23 cellular contexts compared by ENCODE assay signal in the genomic region with DNA sequence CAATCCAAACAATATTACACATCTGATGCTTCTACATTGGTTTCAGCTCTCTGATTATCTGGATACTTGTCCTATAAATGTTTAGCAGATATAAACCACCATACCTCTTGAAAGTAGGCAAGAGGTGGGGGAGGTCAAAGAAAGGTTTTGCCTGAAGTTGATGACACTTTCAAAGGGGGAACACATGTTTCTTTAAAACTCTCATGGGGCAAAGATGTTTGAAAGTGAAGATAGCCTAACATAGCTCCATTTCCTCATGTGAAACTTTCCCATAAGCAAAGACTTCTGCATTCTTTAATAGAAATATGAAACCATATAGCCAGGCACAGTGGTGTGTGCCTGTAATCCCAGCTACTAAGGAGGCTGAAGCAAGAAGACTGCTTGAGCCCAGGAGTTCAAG.
A peak's percentile ranks its signal among the peaks of the same experiment; 100 is the strongest.
DNase-seq lines count a peak whose midpoint lies in the region; ATAC-seq and TF ChIP-seq lines count a peak whose summit lies in the region.
"Had no signal": no experiment of that assay in that cellular context is flagged by ENCODE, and none has a peak within 500 bp of the region (broad histone marks: within the 10 kb centered on the region; RNA-seq: fewer than 3 reads in every experiment).

No MANE protein-coding gene starts in this region.

- H3K27me3 ChIP-seq in GM06990 (replicated peaks; ENCODE audit: control insufficient read depth, insufficient read depth, low read length) (no peaks in the 10 kb centered on the region), thyroid gland (no peaks in the 10 kb centered on the region)
- H3K27me3 ChIP-seq: BLaER1 treated with 17β-estradiol and CSF1 and Interleukin-3, amounts not matched to agents 10 nM and 100 nM had no signal

- peak; percentile 19 for DNase-seq in GM06990 (ENCODE audit: extremely low read depth, insufficient read length)
- DNase-seq in A172 (ENCODE audit: low spot score) = no peak
- no peak for DNase-seq in NCI-H226
- DNase-seq in ecto neural progenitor cell (ENCODE audit: low spot score) = no peak
- DNase-seq in thyroid gland = no peak
- DNase-seq: 8988T; activated CD4-positive, CD25-positive, alpha-beta regulatory T cell treated with anti-CD3 and anti-CD28 coated beads, Interleukin-2, amount 50 U/mL, for 72 hours; activated CD8-positive, alpha-beta memory T cell treated with anti-CD3 and anti-CD28 coated beads, Interleukin-2, amount 50 U/mL, for 4 hours; activated naive CD4-positive, alpha-beta T cell treated with anti-CD3 and anti-CD28 coated beads, Interleukin-2, amount 10 ng/mL, durations not matched to agents 7 days and 5 days; DMS53; foreskin keratinocyte; Karpas-422; left cardiac atrium; NCI-H146; NCI-H510A treated with DMSO at 0.1 percent for 48 hours; retina; SIG-M5; stimulated activated naive CD8-positive, alpha-beta T cell treated with anti-CD3 and anti-CD28 coated beads, Interleukin-15, Interleukin-2, amounts not matched to agents 100 U/mL and 50 U/mL, for 24 hours; T-helper 9 cell had no signal

- H3K4me3 ChIP-seq in GM06990 (replicated peaks; ENCODE audit: low read depth, low read length) (no peak overlapping the region), thyroid gland (replicated peaks in 1 of 3) (no peak overlapping the region)
- H3K4me3 ChIP-seq: BLaER1 treated with 17β-estradiol and CSF1 and Interleukin-3, amounts not matched to agents 10 nM and 100 nM had no signal

- no peaks in the 10 kb centered on the region for H3K4me1 ChIP-seq in thyroid gland
- H3K4me1 ChIP-seq: BLaER1 treated with 17β-estradiol and CSF1 and Interleukin-3, amounts not matched to agents 10 nM and 100 nM; foreskin keratinocyte had no signal

- H3K36me3 ChIP-seq in GM06990 (ENCODE audit: control insufficient read depth, insufficient read depth, low read length) (no peaks in the 10 kb centered on the region), thyroid gland (no peaks in the 10 kb centered on the region)
- H3K36me3 ChIP-seq: BLaER1 treated with 17β-estradiol and CSF1 and Interleukin-3, amounts not matched to agents 10 nM and 100 nM had no signal

- H3K27ac ChIP-seq in thyroid gland = no peak overlapping the region
- H3K27ac ChIP-seq: BLaER1 treated with 17β-estradiol and CSF1 and Interleukin-3, amounts not matched to agents 10 nM and 100 nM; foreskin keratinocyte had no signal

- H3K9me3 ChIP-seq in thyroid gland = no peaks in the 10 kb centered on the region
- H3K9me3 ChIP-seq: BLaER1 treated with 17β-estradiol and CSF1 and Interleukin-3, amounts not matched to agents 10 nM and 100 nM had no signal

- TF ChIP-seq POLR2A in thyroid gland (IDR thresholded peaks at IDR 0.05) = no peak

- intact Hi-C loops in thyroid gland (cut with DNase I) = no loop called here

- ATAC-seq in GM18909 (IDR thresholded peaks at IDR 0.05; ENCODE audit: poor library complexity, unreplicated experiment) (peak; percentile 78), GM21737 (IDR thresholded peaks at IDR 0.05; ENCODE audit: unreplicated experiment) (peak; percentile 59), HG03196 (IDR thresholded peaks at IDR 0.05; ENCODE audit: unreplicated experiment) (peak; percentile 80)
- ATAC-seq: foreskin keratinocyte; left cardiac atrium; stimulated activated naive CD8-positive, alpha-beta T cell treated with anti-CD3 and anti-CD28 coated beads, Interleukin-15, Interleukin-2, amounts not matched to agents 100 U/mL and 50 U/mL, for 24 hours had no signal

- TF ChIP-seq CTCF in GM06990 (IDR thresholded peaks at IDR 0.05; ENCODE audit: insufficient read depth, low read length, poor library complexity, severe bottlenecking) (no peak), thyroid gland (IDR thresholded peaks at IDR 0.05) (no peak)
